Comparison of ENCODE assay signal across 22 cellular contexts in the genomic region with DNA sequence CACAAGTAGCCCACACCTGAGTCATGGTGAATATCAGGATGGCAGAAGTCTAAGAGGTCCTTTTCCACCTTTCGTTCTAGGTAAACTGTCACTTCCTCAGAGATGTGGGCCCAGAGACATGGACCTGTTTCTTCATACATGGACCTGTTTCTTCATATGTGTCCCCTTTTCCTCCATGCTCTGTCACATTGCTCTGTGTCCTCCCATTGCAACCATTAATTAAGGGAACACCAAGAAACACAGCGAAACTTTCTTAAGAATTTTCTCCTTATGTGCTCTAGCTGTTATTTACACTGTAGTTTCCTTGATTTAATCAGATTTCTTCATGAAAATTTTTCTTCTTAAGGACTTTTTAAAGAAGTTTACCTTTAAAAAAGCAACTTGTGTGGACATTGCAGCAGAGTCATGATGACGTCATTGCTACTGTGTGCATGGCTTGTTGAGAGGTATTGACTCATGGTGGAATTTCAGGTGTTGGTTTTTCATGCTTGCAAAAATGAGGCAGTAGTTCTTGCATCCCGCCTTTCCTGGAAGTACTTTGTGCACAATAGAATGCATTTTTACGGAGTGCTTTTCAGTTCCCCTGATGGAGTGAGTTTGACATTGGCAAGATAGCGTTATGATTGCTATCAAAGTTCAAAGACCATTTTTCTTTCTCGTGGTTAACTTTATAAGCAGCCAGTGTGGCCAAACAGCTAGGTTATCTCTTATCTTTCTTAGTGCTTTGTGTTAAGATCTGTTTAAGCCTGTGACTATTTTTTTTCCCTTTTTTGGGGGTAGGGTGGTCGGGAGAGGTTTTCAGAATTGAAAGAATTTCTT. TPM values are rescaled to one million over a fixed set of nuclear protein-coding genes. Genes with fewer than 3 reads are reported as not detected.
DNase-seq lines count a peak whose midpoint lies in the region; ATAC-seq and TF ChIP-seq lines count a peak whose summit lies in the region.
"Had no signal": no experiment of that assay in that cellular context is flagged by ENCODE, and none has a peak within 500 bp of the region (broad histone marks: within the 10 kb centered on the region; RNA-seq: fewer than 3 reads in every experiment).

No MANE protein-coding gene starts in this region.

- H3K4me3 Mint-ChIP-seq in activated CD8-positive, alpha-beta T cell treated with anti-CD3 and anti-CD28 coated beads for 36 hours: no peak overlapping the region
- no peak overlapping the region for H3K4me3 Mint-ChIP-seq in activated CD8-positive, alpha-beta T cell treated with anti-CD3 and anti-CD28 coated beads, Interleukin-2, amount 10 ng/mL, durations not matched to agents 7 days and 5 days
- no peak overlapping the region for H3K4me3 Mint-ChIP-seq in type B pancreatic cell
- H3K4me3 Mint-ChIP-seq: activated naive CD8-positive, alpha-beta T cell; CD8-positive, alpha-beta T cell; nephron; T-helper 1 cell treated with Interleukin-12 subunit alpha and Interleukin-12 subunit beta and Interleukin-4 antibody, amounts not matched to agents 30 μg/mL and 1 μg/mL, for 36 hours had no signal

- no peak overlapping the region for H3K27ac Mint-ChIP-seq in activated CD8-positive, alpha-beta T cell treated with anti-CD3 and anti-CD28 coated beads for 36 hours
- no peak overlapping the region for H3K27ac Mint-ChIP-seq in activated CD8-positive, alpha-beta T cell treated with anti-CD3 and anti-CD28 coated beads, Interleukin-2, amount 10 ng/mL, durations not matched to agents 7 days and 5 days
- peak overlapping the region; percentile 26 for H3K27ac Mint-ChIP-seq in type B pancreatic cell
- H3K27ac Mint-ChIP-seq: activated naive CD8-positive, alpha-beta T cell; CD8-positive, alpha-beta T cell; nephron; T-helper 1 cell treated with Interleukin-12 subunit alpha and Interleukin-12 subunit beta and Interleukin-4 antibody, amounts not matched to agents 30 μg/mL and 1 μg/mL, for 36 hours had no signal

- no peak for TF ChIP-seq CTCF in activated CD8-positive, alpha-beta T cell treated with anti-CD3 and anti-CD28 coated beads for 36 hours (IDR thresholded peaks at IDR 0.05)
- TF ChIP-seq CTCF in fibroblast of mammary gland (conservative IDR thresholded peaks at IDR 0.05; ENCODE audit: control insufficient read depth, insufficient read depth, low read depth, low read length) (no peak), type B pancreatic cell (conservative IDR thresholded peaks at IDR 0.05) (no peak)

- DNase-seq in activated CD8-positive, alpha-beta T cell treated with anti-CD3 and anti-CD28 coated beads for 36 hours: peak; percentile 5
- no peak for DNase-seq in activated CD8-positive, alpha-beta T cell treated with anti-CD3 and anti-CD28 coated beads, Interleukin-2, amount 10 ng/mL, durations not matched to agents 7 days and 5 days
- peak; percentile 7 for DNase-seq in RPMI7951 (ENCODE audit: low read depth)
- DNase-seq in fibroblast of mammary gland (ENCODE audit: low read depth): peak; percentile 15
- DNase-seq in type B pancreatic cell (ENCODE audit: extremely low spot score, unreplicated experiment): no peak
- DNase-seq in activated T-cell treated with anti-CD3 and anti-CD28 coated beads, Interleukin-2, amount 50 U/mL, for 1 hour: no peak
- no peak for DNase-seq in cerebellar cortex (ENCODE audit: low spot score)
- DNase-seq: activated CD4-positive, CD25-positive, alpha-beta regulatory T cell; activated CD8-positive, alpha-beta memory T cell treated with anti-CD3 and anti-CD28 coated beads, Interleukin-2, amount 50 U/mL, for 4 hours; CD8-positive, alpha-beta T cell; cerebellar nuclear complex; heart left ventricle; KBM-7; left ventricle myocardium inferior; NCI-H1694; NCI-H526 had no signal

- POLR2A ChIA-PET in activated CD8-positive, alpha-beta T cell treated with anti-CD3 and anti-CD28 coated beads for 36 hours (lab: Charles Lee): no interaction called here
- POLR2A ChIA-PET in activated CD8-positive, alpha-beta T cell treated with anti-CD3 and anti-CD28 coated beads, Interleukin-2, amount 10 ng/mL, durations not matched to agents 7 days and 5 days (lab: Charles Lee): no interaction called here

- peak; percentile 47 for ATAC-seq in activated CD8-positive, alpha-beta T cell treated with anti-CD3 and anti-CD28 coated beads for 36 hours
- no peak for ATAC-seq in activated CD8-positive, alpha-beta T cell treated with anti-CD3 and anti-CD28 coated beads, Interleukin-2, amount 10 ng/mL, durations not matched to agents 7 days and 5 days
- ATAC-seq in HG03039 (IDR thresholded peaks at IDR 0.05; ENCODE audit: unreplicated experiment): no peak
- ATAC-seq: CD8-positive, alpha-beta T cell; heart left ventricle had no signal

- H3K4me3 ChIP-seq in fibroblast of mammary gland (ENCODE audit: control insufficient read depth, low read depth, low read length): no peak overlapping the region
- H3K4me3 ChIP-seq: heart left ventricle, left ventricle myocardium inferior, right atrium auricular region, upper lobe of left lung had no signal

- peaks cover 8% of the 10 kb centered on the region for H3K27me3 Mint-ChIP-seq in activated CD8-positive, alpha-beta T cell treated with anti-CD3 and anti-CD28 coated beads for 36 hours
- peaks cover 17% of the 10 kb centered on the region for H3K27me3 Mint-ChIP-seq in activated CD8-positive, alpha-beta T cell treated with anti-CD3 and anti-CD28 coated beads, Interleukin-2, amount 10 ng/mL, durations not matched to agents 7 days and 5 days (ENCODE audit: low read depth)
- H3K27me3 Mint-ChIP-seq in type B pancreatic cell: peaks cover 27% of the 10 kb centered on the region

- H3K4me1 Mint-ChIP-seq in activated CD8-positive, alpha-beta T cell treated with anti-CD3 and anti-CD28 coated beads for 36 hours (ENCODE audit: low read depth): peaks cover 18% of the 10 kb centered on the region
- H3K4me1 Mint-ChIP-seq in activated CD8-positive, alpha-beta T cell treated with anti-CD3 and anti-CD28 coated beads, Interleukin-2, amount 10 ng/mL, durations not matched to agents 7 days and 5 days (ENCODE audit: low read depth): peaks cover 18% of the 10 kb centered on the region
- no peaks in the 10 kb centered on the region for H3K4me1 Mint-ChIP-seq in type B pancreatic cell (ENCODE audit: unreplicated experiment)
- H3K4me1 Mint-ChIP-seq: nephron had no signal

- intact Hi-C loops in activated CD8-positive, alpha-beta T cell treated with anti-CD3 and anti-CD28 coated beads for 36 hours (cut with micrococcal nuclease): no loop called here

- no peaks in the 10 kb centered on the region for H3K36me3 Mint-ChIP-seq in activated CD8-positive, alpha-beta T cell treated with anti-CD3 and anti-CD28 coated beads for 36 hours (ENCODE audit: low read depth)
- H3K36me3 Mint-ChIP-seq in activated CD8-positive, alpha-beta T cell treated with anti-CD3 and anti-CD28 coated beads, Interleukin-2, amount 10 ng/mL, durations not matched to agents 7 days and 5 days (ENCODE audit: low read depth): no peaks in the 10 kb centered on the region
- no peaks in the 10 kb centered on the region for H3K36me3 Mint-ChIP-seq in type B pancreatic cell
- H3K36me3 Mint-ChIP-seq: activated naive CD8-positive, alpha-beta T cell; CD8-positive, alpha-beta T cell had no signal

- CTCF ChIA-PET in activated CD8-positive, alpha-beta T cell treated with anti-CD3 and anti-CD28 coated beads for 36 hours (lab: Charles Lee): no interaction called here
- CTCF ChIA-PET in activated CD8-positive, alpha-beta T cell treated with anti-CD3 and anti-CD28 coated beads, Interleukin-2, amount 10 ng/mL, durations not matched to agents 7 days and 5 days (lab: Charles Lee): interaction anchor here (1.1 to 1.2 kb wide), 2 partner anchors 38 to 98 kb away, joined by 3 read pairs; a partner anchor contains a TSS

- H3K9me3 Mint-ChIP-seq in activated CD8-positive, alpha-beta T cell treated with anti-CD3 and anti-CD28 coated beads for 36 hours: no peaks in the 10 kb centered on the region
- H3K9me3 Mint-ChIP-seq in activated CD8-positive, alpha-beta T cell treated with anti-CD3 and anti-CD28 coated beads, Interleukin-2, amount 10 ng/mL, durations not matched to agents 7 days and 5 days (ENCODE audit: insufficient read depth): no peaks in the 10 kb centered on the region
- H3K9me3 Mint-ChIP-seq in type B pancreatic cell: no peaks in the 10 kb centered on the region
- H3K9me3 Mint-ChIP-seq: CD8-positive, alpha-beta T cell; nephron; T-helper 1 cell treated with Interleukin-12 subunit alpha and Interleukin-12 subunit beta and Interleukin-4 antibody, amounts not matched to agents 30 μg/mL and 1 μg/mL, for 36 hours had no signal

RNA-seq across cellular contexts. Expression of a gene that starts 37.7 kb away (rescaled TPM):
- under 1 TPM; 0.27 to 0.38 TPM for total RNA-seq in activated CD8-positive, alpha-beta T cell treated with anti-CD3 and anti-CD28 coated beads for 36 hours
- total RNA-seq in activated CD8-positive, alpha-beta T cell treated with anti-CD3 and anti-CD28 coated beads, Interleukin-2, amount 10 ng/mL, durations not matched to agents 7 days and 5 days: under 1 TPM; 0.24 to 0.47 TPM
- 0.48 and 0.49 TPM in 2 replicates for total RNA-seq in RPMI7951 (2014; rRNA removed; shearing (Covaris generic))
- 0.24 and 0.34 TPM in 2 replicates for total RNA-seq in type B pancreatic cell (ENCODE audit: low replicate concordance)
- total RNA-seq: CD8-positive, alpha-beta T cell had no signal

RNA-seq across cellular contexts. Expression of a gene that starts 53.1 kb away (rescaled TPM):
- total RNA-seq in activated CD8-positive, alpha-beta T cell treated with anti-CD3 and anti-CD28 coated beads for 36 hours: 10 to 100 TPM; 18.3 to 18.9 TPM
- 10 to 100 TPM; 26.6 to 27.1 TPM for total RNA-seq in activated CD8-positive, alpha-beta T cell treated with anti-CD3 and anti-CD28 coated beads, Interleukin-2, amount 10 ng/mL, durations not matched to agents 7 days and 5 days
- total RNA-seq in RPMI7951 (2014; rRNA removed; shearing (Covaris generic)): 3.9 and 4.0 TPM in 2 replicates
- 8.5 and 19.9 TPM in 2 replicates for total RNA-seq in type B pancreatic cell (ENCODE audit: low replicate concordance)

Comparison
In these comparisons a context has a peak if more than half of its experiments do, and no peak if none do; other contexts are left out.
1. DNase-seq: peak in activated CD8-positive, alpha-beta T cell treated with anti-CD3 and anti-CD28 coated beads for 36 hours (single experiment), RPMI7951 (single experiment) and fibroblast of mammary gland (single experiment); none in activated CD8-positive, alpha-beta T cell treated with anti-CD3 and anti-CD28 coated beads, Interleukin-2, amount 10 ng/mL, durations not matched to agents 7 days and 5 days (single experiment), type B pancreatic cell (single experiment), activated T-cell treated with anti-CD3 and anti-CD28 coated beads, Interleukin-2, amount 50 U/mL, for 1 hour (single experiment) and cerebellar cortex (single experiment).